In genomic region chr11:45638051-45638450, GRCh38 we compare ENCODE assay signal across 4 cellular contexts. TPM values are rescaled to one million over a fixed set of nuclear protein-coding genes. Genes with fewer than 3 reads are reported as not detected.
"Had no signal": no experiment of that assay in that cellular context is flagged by ENCODE, and none has a peak within 500 bp of the region (broad histone marks: within the 10 kb centered on the region; RNA-seq: fewer than 3 reads in every experiment).

No MANE protein-coding gene starts in this region.

- ATAC-seq: GM12878 had no signal

- H3K4me3 ChIP-seq: GM12878 had no signal

- DNase-seq: GDM1, GF-D8 had no signal

RNA-seq across cellular contexts. Expression of gene CHST1, which starts 27.4 kb away (rescaled TPM):
- total RNA-seq: G401, GM12878 had no signal
- polyA plus RNA-seq: GM12878 had no signal
